1 cellular context compared by ENCODE assay signal in the genomic region with DNA sequence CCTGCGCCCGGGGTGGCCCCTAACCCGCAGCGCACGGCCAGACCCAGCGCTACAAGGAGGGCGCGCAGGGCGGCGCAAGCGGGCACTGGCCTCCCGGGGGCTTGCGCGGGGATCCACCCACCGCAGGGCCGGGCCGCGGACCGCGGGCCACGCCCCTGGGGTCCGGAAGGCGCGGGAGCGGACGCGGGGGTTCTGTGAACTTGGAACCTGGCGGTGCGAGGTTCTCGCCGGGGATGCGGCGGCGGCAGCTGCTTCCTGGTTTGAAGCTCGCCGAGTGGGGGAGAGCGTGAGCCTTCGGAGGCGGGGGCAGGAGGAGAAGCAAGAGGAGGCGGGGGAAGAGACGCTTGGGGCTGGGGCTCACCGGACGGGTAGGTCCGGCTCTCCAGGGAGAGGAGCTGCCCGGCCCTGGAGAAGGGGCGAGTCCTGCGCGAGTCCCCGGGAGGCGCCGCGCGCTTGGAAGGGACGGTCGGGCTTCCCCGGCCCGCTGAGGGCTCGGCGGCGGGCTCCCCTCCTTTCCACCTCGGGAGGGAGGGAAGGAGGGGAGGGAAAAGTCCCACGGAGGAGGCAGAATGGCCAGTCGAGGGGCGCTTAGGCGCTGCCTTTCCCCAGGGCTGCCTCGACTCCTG.
TF ChIP-seq lines count a peak whose summit lies in the region.

A gene (plus strand): TSS at position 195 of the 626 bp plus-strand sequence. CDS start 523 bp downstream, outside the sequence.

TF ChIP-seq in GM12878, 131 proteins besides CTCF, POLR2A, EP300 and RAD21 (continued from another document and continues in another):
- TF ChIP-seq, protein P1, sequence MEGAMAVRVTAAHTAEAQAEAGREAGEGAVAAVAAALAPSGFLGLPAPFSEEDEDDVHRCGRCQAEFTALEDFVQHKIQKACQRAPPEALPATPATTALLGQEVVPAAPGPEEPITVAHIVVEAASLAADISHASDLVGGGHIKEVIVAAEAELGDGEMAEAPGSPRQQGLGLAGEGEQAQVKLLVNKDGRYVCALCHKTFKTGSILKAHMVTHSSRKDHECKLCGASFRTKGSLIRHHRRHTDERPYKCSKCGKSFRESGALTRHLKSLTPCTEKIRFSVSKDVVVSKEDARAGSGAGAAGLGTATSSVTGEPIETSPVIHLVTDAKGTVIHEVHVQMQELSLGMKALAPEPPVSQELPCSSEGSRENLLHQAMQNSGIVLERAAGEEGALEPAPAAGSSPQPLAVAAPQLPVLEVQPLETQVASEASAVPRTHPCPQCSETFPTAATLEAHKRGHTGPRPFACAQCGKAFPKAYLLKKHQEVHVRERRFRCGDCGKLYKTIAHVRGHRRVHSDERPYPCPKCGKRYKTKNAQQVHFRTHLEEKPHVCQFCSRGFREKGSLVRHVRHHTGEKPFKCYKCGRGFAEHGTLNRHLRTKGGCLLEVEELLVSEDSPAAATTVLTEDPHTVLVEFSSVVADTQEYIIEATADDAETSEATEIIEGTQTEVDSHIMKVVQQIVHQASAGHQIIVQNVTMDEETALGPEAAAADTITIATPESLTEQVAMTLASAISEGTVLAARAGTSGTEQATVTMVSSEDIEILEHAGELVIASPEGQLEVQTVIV (IDR thresholded peaks at IDR 0.05; ENCODE audit: borderline replicate concordance, partially characterized antibody) = peak; percentile 52
- TF ChIP-seq CREM (IDR thresholded peaks at IDR 0.05; ENCODE audit: low read depth) (0 out of 2 replicates have a peak, but pooled peaks have one; percentile 6), SMAD1 (IDR thresholded peaks at IDR 0.05; ENCODE audit: low read depth, partially characterized antibody) (no peak), RCOR1 (conservative IDR thresholded peaks at IDR 0.05; ENCODE audit: low read depth, low read length) (no peak), POU2F2 (IDR thresholded peaks at IDR 0.05; ENCODE audit: borderline replicate concordance, low read depth, low read length) (0 out of 3 replicates have a peak, but pooled peaks have one; percentile 22), TCF3 (IDR thresholded peaks at IDR 0.05; ENCODE audit: borderline replicate concordance, insufficient read depth, low read depth, low read length) (no peak), WRNIP1 (IDR thresholded peaks at IDR 0.05; ENCODE audit: borderline replicate concordance, low read depth, low read length) (no peak), ZNF217 (IDR thresholded peaks at IDR 0.05) (peak; percentile 85; the same call in 1 of the 2 replicates), MXI1 (IDR thresholded peaks at IDR 0.05; ENCODE audit: low read depth, low read length) (0 out of 2 replicates have a peak, but pooled peaks have one; percentile 21), IKZF2 (IDR thresholded peaks at IDR 0.05) (peak in 1 of 2 experiments; percentile 65; a peak in 2 of 4 replicates), JUNB (IDR thresholded peaks at IDR 0.05) (no peak), DPF2 (IDR thresholded peaks at IDR 0.05) (peak; percentile 89), MEF2A (IDR thresholded peaks at IDR 0.05; ENCODE audit: insufficient read depth, low read depth, low read length) (no peak), STAT1 (conservative IDR thresholded peaks at IDR 0.05) (0 out of 2 replicates have a peak, but pooled peaks have one; percentile 55), CREB1 (IDR thresholded peaks at IDR 0.05; ENCODE audit: low read depth) (no peak), EED (IDR thresholded peaks at IDR 0.05; ENCODE audit: low read depth) (0 out of 2 replicates have a peak, but pooled peaks have one; percentile 14), PAX8 (IDR thresholded peaks at IDR 0.05) (no peak), TCF7 (IDR thresholded peaks at IDR 0.05; ENCODE audit: borderline replicate concordance) (no peak), NBN (IDR thresholded peaks at IDR 0.05) (0 out of 2 replicates have a peak, but pooled peaks have one; percentile 45), SIN3A (IDR thresholded peaks at IDR 0.05; ENCODE audit: low read depth, low read length) (no peak), ZNF384 (IDR thresholded peaks at IDR 0.05; ENCODE audit: borderline replicate concordance, low read depth, low read length) (no peak), FOS (IDR thresholded peaks at IDR 0.05; ENCODE audit: borderline replicate concordance, extremely low read depth, insufficient read length) (no peak), ZNF24 (IDR thresholded peaks at IDR 0.05) (no peak), SRF (IDR thresholded peaks at IDR 0.05; ENCODE audit: low read depth in 2 of 2, low read length in 2 of 2) (no peak), ZNF274 (IDR thresholded peaks at IDR 0.05; ENCODE audit: insufficient read depth, insufficient read length) (no peak)
- TF ChIP-seq, protein P2, sequence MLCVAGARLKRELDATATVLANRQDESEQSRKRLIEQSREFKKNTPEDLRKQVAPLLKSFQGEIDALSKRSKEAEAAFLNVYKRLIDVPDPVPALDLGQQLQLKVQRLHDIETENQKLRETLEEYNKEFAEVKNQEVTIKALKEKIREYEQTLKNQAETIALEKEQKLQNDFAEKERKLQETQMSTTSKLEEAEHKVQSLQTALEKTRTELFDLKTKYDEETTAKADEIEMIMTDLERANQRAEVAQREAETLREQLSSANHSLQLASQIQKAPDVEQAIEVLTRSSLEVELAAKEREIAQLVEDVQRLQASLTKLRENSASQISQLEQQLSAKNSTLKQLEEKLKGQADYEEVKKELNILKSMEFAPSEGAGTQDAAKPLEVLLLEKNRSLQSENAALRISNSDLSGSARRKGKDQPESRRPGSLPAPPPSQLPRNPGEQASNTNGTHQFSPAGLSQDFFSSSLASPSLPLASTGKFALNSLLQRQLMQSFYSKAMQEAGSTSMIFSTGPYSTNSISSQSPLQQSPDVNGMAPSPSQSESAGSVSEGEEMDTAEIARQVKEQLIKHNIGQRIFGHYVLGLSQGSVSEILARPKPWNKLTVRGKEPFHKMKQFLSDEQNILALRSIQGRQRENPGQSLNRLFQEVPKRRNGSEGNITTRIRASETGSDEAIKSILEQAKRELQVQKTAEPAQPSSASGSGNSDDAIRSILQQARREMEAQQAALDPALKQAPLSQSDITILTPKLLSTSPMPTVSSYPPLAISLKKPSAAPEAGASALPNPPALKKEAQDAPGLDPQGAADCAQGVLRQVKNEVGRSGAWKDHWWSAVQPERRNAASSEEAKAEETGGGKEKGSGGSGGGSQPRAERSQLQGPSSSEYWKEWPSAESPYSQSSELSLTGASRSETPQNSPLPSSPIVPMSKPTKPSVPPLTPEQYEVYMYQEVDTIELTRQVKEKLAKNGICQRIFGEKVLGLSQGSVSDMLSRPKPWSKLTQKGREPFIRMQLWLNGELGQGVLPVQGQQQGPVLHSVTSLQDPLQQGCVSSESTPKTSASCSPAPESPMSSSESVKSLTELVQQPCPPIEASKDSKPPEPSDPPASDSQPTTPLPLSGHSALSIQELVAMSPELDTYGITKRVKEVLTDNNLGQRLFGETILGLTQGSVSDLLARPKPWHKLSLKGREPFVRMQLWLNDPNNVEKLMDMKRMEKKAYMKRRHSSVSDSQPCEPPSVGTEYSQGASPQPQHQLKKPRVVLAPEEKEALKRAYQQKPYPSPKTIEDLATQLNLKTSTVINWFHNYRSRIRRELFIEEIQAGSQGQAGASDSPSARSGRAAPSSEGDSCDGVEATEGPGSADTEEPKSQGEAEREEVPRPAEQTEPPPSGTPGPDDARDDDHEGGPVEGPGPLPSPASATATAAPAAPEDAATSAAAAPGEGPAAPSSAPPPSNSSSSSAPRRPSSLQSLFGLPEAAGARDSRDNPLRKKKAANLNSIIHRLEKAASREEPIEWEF (IDR thresholded peaks at IDR 0.05; ENCODE audit: insufficient replicate concordance, low read depth, low read length) = no peak
- TF ChIP-seq, protein P3, sequence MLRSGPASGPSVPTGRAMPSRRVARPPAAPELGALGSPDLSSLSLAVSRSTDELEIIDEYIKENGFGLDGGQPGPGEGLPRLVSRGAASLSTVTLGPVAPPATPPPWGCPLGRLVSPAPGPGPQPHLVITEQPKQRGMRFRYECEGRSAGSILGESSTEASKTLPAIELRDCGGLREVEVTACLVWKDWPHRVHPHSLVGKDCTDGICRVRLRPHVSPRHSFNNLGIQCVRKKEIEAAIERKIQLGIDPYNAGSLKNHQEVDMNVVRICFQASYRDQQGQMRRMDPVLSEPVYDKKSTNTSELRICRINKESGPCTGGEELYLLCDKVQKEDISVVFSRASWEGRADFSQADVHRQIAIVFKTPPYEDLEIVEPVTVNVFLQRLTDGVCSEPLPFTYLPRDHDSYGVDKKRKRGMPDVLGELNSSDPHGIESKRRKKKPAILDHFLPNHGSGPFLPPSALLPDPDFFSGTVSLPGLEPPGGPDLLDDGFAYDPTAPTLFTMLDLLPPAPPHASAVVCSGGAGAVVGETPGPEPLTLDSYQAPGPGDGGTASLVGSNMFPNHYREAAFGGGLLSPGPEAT (IDR thresholded peaks at IDR 0.05; ENCODE audit: low read depth) = 0 out of 2 replicates have a peak, but pooled peaks have one; percentile 35
- TF ChIP-seq, protein P4, sequence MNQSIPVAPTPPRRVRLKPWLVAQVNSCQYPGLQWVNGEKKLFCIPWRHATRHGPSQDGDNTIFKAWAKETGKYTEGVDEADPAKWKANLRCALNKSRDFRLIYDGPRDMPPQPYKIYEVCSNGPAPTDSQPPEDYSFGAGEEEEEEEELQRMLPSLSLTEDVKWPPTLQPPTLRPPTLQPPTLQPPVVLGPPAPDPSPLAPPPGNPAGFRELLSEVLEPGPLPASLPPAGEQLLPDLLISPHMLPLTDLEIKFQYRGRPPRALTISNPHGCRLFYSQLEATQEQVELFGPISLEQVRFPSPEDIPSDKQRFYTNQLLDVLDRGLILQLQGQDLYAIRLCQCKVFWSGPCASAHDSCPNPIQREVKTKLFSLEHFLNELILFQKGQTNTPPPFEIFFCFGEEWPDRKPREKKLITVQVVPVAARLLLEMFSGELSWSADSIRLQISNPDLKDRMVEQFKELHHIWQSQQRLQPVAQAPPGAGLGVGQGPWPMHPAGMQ (IDR thresholded peaks at IDR 0.05; ENCODE audit: borderline replicate concordance) = no peak
- TF ChIP-seq, protein P5, sequence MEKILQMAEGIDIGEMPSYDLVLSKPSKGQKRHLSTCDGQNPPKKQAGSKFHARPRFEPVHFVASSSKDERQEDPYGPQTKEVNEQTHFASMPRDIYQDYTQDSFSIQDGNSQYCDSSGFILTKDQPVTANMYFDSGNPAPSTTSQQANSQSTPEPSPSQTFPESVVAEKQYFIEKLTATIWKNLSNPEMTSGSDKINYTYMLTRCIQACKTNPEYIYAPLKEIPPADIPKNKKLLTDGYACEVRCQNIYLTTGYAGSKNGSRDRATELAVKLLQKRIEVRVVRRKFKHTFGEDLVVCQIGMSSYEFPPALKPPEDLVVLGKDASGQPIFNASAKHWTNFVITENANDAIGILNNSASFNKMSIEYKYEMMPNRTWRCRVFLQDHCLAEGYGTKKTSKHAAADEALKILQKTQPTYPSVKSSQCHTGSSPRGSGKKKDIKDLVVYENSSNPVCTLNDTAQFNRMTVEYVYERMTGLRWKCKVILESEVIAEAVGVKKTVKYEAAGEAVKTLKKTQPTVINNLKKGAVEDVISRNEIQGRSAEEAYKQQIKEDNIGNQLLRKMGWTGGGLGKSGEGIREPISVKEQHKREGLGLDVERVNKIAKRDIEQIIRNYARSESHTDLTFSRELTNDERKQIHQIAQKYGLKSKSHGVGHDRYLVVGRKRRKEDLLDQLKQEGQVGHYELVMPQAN (conservative IDR thresholded peaks at IDR 0.05) = peak; percentile 62; the same call in 1 of the 2 replicates
- TF ChIP-seq, protein P6, sequence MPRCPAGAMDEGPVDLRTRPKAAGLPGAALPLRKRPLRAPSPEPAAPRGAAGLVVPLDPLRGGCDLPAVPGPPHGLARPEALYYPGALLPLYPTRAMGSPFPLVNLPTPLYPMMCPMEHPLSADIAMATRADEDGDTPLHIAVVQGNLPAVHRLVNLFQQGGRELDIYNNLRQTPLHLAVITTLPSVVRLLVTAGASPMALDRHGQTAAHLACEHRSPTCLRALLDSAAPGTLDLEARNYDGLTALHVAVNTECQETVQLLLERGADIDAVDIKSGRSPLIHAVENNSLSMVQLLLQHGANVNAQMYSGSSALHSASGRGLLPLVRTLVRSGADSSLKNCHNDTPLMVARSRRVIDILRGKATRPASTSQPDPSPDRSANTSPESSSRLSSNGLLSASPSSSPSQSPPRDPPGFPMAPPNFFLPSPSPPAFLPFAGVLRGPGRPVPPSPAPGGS (IDR thresholded peaks at IDR 0.05; ENCODE audit: borderline replicate concordance, insufficient read depth, low read depth, low read length, poor library complexity, severe bottlenecking) = no peak
- TF ChIP-seq, protein P7, sequence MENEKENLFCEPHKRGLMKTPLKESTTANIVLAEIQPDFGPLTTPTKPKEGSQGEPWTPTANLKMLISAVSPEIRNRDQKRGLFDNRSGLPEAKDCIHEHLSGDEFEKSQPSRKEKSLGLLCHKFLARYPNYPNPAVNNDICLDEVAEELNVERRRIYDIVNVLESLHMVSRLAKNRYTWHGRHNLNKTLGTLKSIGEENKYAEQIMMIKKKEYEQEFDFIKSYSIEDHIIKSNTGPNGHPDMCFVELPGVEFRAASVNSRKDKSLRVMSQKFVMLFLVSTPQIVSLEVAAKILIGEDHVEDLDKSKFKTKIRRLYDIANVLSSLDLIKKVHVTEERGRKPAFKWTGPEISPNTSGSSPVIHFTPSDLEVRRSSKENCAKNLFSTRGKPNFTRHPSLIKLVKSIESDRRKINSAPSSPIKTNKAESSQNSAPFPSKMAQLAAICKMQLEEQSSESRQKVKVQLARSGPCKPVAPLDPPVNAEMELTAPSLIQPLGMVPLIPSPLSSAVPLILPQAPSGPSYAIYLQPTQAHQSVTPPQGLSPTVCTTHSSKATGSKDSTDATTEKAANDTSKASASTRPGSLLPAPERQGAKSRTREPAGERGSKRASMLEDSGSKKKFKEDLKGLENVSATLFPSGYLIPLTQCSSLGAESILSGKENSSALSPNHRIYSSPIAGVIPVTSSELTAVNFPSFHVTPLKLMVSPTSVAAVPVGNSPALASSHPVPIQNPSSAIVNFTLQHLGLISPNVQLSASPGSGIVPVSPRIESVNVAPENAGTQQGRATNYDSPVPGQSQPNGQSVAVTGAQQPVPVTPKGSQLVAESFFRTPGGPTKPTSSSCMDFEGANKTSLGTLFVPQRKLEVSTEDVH (IDR thresholded peaks at IDR 0.05; ENCODE audit: low read depth, partially characterized antibody) = no peak
- TF ChIP-seq, protein P8, sequence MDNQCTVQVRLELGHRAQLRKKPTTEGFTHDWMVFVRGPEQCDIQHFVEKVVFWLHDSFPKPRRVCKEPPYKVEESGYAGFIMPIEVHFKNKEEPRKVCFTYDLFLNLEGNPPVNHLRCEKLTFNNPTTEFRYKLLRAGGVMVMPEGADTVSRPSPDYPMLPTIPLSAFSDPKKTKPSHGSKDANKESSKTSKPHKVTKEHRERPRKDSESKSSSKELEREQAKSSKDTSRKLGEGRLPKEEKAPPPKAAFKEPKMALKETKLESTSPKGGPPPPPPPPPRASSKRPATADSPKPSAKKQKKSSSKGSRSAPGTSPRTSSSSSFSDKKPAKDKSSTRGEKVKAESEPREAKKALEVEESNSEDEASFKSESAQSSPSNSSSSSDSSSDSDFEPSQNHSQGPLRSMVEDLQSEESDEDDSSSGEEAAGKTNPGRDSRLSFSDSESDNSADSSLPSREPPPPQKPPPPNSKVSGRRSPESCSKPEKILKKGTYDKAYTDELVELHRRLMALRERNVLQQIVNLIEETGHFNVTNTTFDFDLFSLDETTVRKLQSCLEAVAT (IDR thresholded peaks at IDR 0.05) = 0 out of 2 replicates have a peak, but pooled peaks have one; percentile 6
